Comparison of ENCODE assay signal across 18 cellular contexts in the genomic region with DNA sequence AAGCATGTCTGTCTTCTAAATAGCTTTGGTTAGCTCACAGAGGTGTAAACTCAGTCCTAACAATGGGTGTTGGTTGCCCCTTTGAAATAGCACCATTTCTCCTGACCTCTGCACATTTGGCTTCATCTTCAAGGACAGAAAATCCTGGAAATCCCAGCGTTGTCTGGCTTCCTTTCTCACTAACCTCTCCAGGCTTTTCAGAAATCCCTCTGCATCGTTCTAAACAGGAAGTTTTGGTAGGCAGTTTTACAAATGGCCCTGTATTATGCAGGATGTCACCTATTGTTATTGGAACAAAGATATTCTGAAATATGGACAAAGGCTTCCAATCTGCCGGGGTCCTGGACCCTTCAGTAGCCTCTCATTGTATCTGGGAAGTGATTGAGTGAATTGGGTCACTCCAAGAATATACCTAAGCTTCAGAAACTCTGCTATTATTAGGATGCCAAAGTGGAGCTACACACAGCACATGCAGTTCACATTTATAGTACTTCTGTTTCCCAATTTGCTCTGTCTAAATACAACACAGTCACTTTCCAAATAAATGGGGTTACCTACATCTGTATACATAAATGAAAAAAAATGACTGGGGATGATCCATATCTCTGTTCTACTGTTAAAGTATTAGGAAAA.
DNase-seq lines count a peak whose midpoint lies in the region; ATAC-seq and TF ChIP-seq lines count a peak whose summit lies in the region.
"Had no signal": no experiment of that assay in that cellular context is flagged by ENCODE, and none has a peak within 500 bp of the region (broad histone marks: within the 10 kb centered on the region; RNA-seq: fewer than 3 reads in every experiment).

No MANE protein-coding gene starts in this region.

- H3K27me3 ChIP-seq in ACC112 (ENCODE audit: insufficient read depth, low read length) (no peaks in the 10 kb centered on the region), heart left ventricle (no peaks in the 10 kb centered on the region), mesendoderm (ENCODE audit: insufficient read depth, low read length, poor library complexity) (no peaks in the 10 kb centered on the region)

- peak; percentile 59 for DNase-seq in dermis blood vessel endothelial cell
- no peak for DNase-seq in heart left ventricle
- no peak for DNase-seq in mesendoderm
- no peak for DNase-seq in CD14-positive monocyte (ENCODE audit: low spot score)
- DNase-seq: Calu3, DMS79, HCEC 1CT, NCI-H1436 treated with DMSO at 0.1 percent for 48 hours, NCI-H2081 treated with DMSO at 0.1 percent for 48 hours, NCI-H524 treated with DMSO at 0.1 percent for 48 hours, RPMI8226 had no signal

- H3K79me2 ChIP-seq in ACC112 (ENCODE audit: control insufficient read depth, insufficient read depth, low read length, unreplicated experiment) (no peaks in the 10 kb centered on the region), mesendoderm (ENCODE audit: control insufficient read depth, insufficient read depth, low read length) (no peaks in the 10 kb centered on the region)

- H3K27me3 Mint-ChIP-seq in CD14-positive monocyte (ENCODE audit: low read depth in 3 of 3): peaks cover 0 to 5% (median 3%) of the 10 kb centered on the region in 3 donors

- H3K4ac ChIP-seq in mesendoderm (ENCODE audit: low read depth, low read length): peak overlapping the region; percentile 36

- ATAC-seq in heart left ventricle: peak; percentile 68 to 84 (median 74)
- ATAC-seq in HG03097 (IDR thresholded peaks at IDR 0.05; ENCODE audit: low FRiP score, unreplicated experiment): no peak
- ATAC-seq in GM19395 (IDR thresholded peaks at IDR 0.05; ENCODE audit: unreplicated experiment): no peak
- ATAC-seq in HG03565 (IDR thresholded peaks at IDR 0.05; ENCODE audit: unreplicated experiment): no peak
- ATAC-seq: GM12878 had no signal

- H2BK5ac ChIP-seq in mesendoderm (ENCODE audit: low read length): no peak overlapping the region

- H2BK120ac ChIP-seq in mesendoderm (ENCODE audit: low read depth, low read length): no peak overlapping the region

- no peak overlapping the region for H2AK5ac ChIP-seq in mesendoderm (ENCODE audit: low read length)

- H3K79me1 ChIP-seq in mesendoderm (ENCODE audit: low read length): no peaks in the 10 kb centered on the region

- H4K8ac ChIP-seq in mesendoderm (ENCODE audit: low read depth, low read length): no peak overlapping the region

- intact Hi-C loops in heart left ventricle (cut with DNase I) (loop anchor here in 6 of 10 donors (10.0 kb wide), 7 partner anchors 55 to 745 kb away; partner anchors contain the start of gene KLF6 (in 1 of the 6)), CD14-positive monocyte (cut with micrococcal nuclease) (no loop called here)

- H3K27ac ChIP-seq in ACC112 (ENCODE audit: low read depth, low read length) (no peak overlapping the region), heart left ventricle (peak overlapping the region; percentile 1 to 75 (median 53)), mesendoderm (ENCODE audit: low read depth, low read length) (no peak overlapping the region)
- H3K27ac ChIP-seq: C4-2B had no signal

- 8 to 18% (median 12%) methylated on average over 3 of the region's 3 CpGs for WGBS in heart left ventricle, 4 donors
- no CpG with 5 or more reads among the region's 3 CpGs for WGBS in mesendoderm (ENCODE audit: extremely low coverage, insufficient coverage, low lambda C conversion rate)

- TF ChIP-seq CTCF in heart left ventricle (IDR thresholded peaks at IDR 0.05) (no peak), CD14-positive monocyte (IDR thresholded peaks at IDR 0.05) (no peak)

- no peak overlapping the region for H3K27ac Mint-ChIP-seq in CD14-positive monocyte
- H3K27ac Mint-ChIP-seq: IgD-negative memory B cell had no signal

- peaks cover 0 to 15% (median 0%) of the 10 kb centered on the region in 12 donors for H3K9me3 ChIP-seq in heart left ventricle

- H3K9me3 Mint-ChIP-seq in CD14-positive monocyte: peaks cover 2 to 10% (median 4%) of the 10 kb centered on the region in 7 donors

- no peak overlapping the region for H3K9ac ChIP-seq in mesendoderm (ENCODE audit: low read length)

- H3K4me1 Mint-ChIP-seq in CD14-positive monocyte: no peaks in the 10 kb centered on the region

- peak overlapping the region; percentile 51 for H2AFZ ChIP-seq in ACC112 (ENCODE audit: low read length, unreplicated experiment)

- H3K4me3 Mint-ChIP-seq in CD14-positive monocyte: no peak overlapping the region
- H3K4me3 Mint-ChIP-seq: IgD-negative memory B cell had no signal

- no peak overlapping the region for H3K4me2 ChIP-seq in mesendoderm (ENCODE audit: low read length)

- H3K4me1 ChIP-seq in ACC112 (ENCODE audit: control insufficient read depth, insufficient read depth, low read length, unreplicated experiment) (peaks cover 6% of the 10 kb centered on the region), heart left ventricle (peaks cover 0 to 26% (median 9%) of the 10 kb centered on the region in 12 donors), mesendoderm (ENCODE audit: control insufficient read depth, low read depth, low read length) (no peaks in the 10 kb centered on the region)

- H3K23ac ChIP-seq in mesendoderm (ENCODE audit: low read length): no peak overlapping the region

- H3K36me3 ChIP-seq in ACC112 (ENCODE audit: insufficient read depth, low read length): no peaks in the 10 kb centered on the region
- H3K36me3 ChIP-seq in heart left ventricle: no peaks in the 10 kb centered on the region
- no peaks in the 10 kb centered on the region for H3K36me3 ChIP-seq in mesendoderm (ENCODE audit: control insufficient read depth, insufficient read depth, low read length)

- H3K56ac ChIP-seq in mesendoderm (ENCODE audit: low read length): no peak overlapping the region

- H2BK15ac ChIP-seq in mesendoderm (replicated peaks; ENCODE audit: low read depth): no peak overlapping the region

- H3K4me3 ChIP-seq in ACC112 (ENCODE audit: low read depth, low read length) (no peak overlapping the region), heart left ventricle (no peak overlapping the region), mesendoderm (ENCODE audit: low read length) (no peak overlapping the region)
- H3K4me3 ChIP-seq: GM12878 had no signal

- H3K18ac ChIP-seq in mesendoderm (ENCODE audit: low read length): no peak overlapping the region

- no peak for TF ChIP-seq POLR2A in heart left ventricle (IDR thresholded peaks at IDR 0.05)

- H3K36me3 Mint-ChIP-seq in CD14-positive monocyte: no peaks in the 10 kb centered on the region
- H3K36me3 Mint-ChIP-seq: IgD-negative memory B cell had no signal

- no peak overlapping the region for H4K5ac ChIP-seq in mesendoderm (ENCODE audit: low read length)

Comparison
In these comparisons a context has a peak if more than half of its experiments do, and no peak if none do; other contexts are left out.
1. H3K27ac ChIP-seq: peak in heart left ventricle (12 of 12); none in ACC112 (single experiment) and mesendoderm (single experiment).
2. ATAC-seq: peak in heart left ventricle (4 of 4); none in HG03097 (single experiment), GM19395 (single experiment) and HG03565 (single experiment).
3. intact Hi-C loops: an anchor here in heart left ventricle (10.0 kb wide); none called in CD14-positive monocyte.